ENCODE assay signal across 16 cellular contexts in the genomic region with DNA sequence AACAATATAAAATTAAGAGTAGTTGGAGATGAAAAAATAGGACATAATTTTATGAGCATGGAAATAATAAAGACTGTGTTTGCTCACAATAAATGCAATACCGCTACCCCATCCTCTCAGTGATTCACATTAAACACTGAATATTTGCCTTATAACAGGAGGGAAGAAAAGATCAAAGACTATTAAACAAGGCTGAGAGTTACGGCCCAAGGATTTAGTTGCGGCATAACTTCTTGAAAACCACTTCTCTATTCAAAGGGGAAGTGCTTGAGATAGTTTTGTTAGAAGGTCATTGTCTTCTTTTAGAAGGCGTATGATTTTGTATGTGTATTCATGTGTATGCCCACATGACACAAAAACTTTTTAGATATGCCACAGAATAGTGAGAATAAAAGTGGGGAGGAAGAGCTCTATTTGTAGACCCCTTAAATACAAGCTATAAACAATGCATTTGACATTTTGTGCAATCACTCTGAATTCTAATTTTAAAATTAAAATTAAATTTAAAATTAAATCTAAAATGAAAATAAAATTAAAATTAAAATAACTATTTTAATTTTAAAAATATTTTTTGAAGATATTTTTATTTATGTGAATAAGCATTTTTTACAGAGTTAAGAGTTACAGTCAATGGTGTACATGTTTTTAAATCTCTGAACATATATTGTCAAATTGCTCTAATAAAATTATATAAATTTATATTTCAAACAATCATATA.
A peak's percentile ranks its signal among the peaks of the same experiment; 100 is the strongest.
DNase-seq lines count a peak whose midpoint lies in the region; ATAC-seq and TF ChIP-seq lines count a peak whose summit lies in the region.
"Had no signal": no experiment of that assay in that cellular context is flagged by ENCODE, and none has a peak within 500 bp of the region (broad histone marks: within the 10 kb centered on the region; RNA-seq: fewer than 3 reads in every experiment).

No MANE protein-coding gene starts in this region.

- no peak for TF ChIP-seq CTCF in nephron progenitor cell (IDR thresholded peaks at IDR 0.05)

- ATAC-seq in left colon, result no peak
- ATAC-seq: activated CD4-positive, CD25-positive, alpha-beta regulatory T cell treated with anti-CD3 and anti-CD28 coated beads, Interleukin-2, amount 50 U/mL, for 24 hours; foreskin keratinocyte; left ventricle myocardium superior had no signal

- peaks cover 3% of the 10 kb centered on the region for H3K27me3 Mint-ChIP-seq in nephron progenitor cell (ENCODE audit: low read depth, poor library complexity)
- no peaks in the 10 kb centered on the region for H3K27me3 Mint-ChIP-seq in activated T-helper 1 cell treated with anti-CD3 and anti-CD28 coated beads, Interleukin-12 subunit alpha, Interleukin-12 subunit beta, Interleukin-2, Interleukin-4 antibody, amounts not matched to agents 30 ng/mL and 10 ng/mL and 1 ng/mL, durations not matched to agents 14 hours and 24 hours and 36 hours (ENCODE audit: insufficient read depth)

- peak; percentile 36 for DNase-seq in GF-D8 (lab: John Stamatoyannopoulos, UW)
- peak; percentile 82 for DNase-seq in NOMO-1 treated with dmso at 0.1 percent for 144 hours (lab: John Stamatoyannopoulos, UW; ENCODE audit: unreplicated experiment)
- DNase-seq in amniotic epithelial cell (ENCODE audit: low read depth), result peak; percentile 22
- DNase-seq in myocyte (ENCODE audit: low read depth), result peak; percentile 4
- no peak for DNase-seq in nephron progenitor cell
- DNase-seq in left colon, result no peak
- no peak for DNase-seq in activated T-helper 1 cell treated with anti-CD3 and anti-CD28 coated beads, Interleukin-12 subunit alpha, Interleukin-12 subunit beta, Interleukin-2, Interleukin-4 antibody, amounts not matched to agents 30 ng/mL and 10 ng/mL and 1 ng/mL, durations not matched to agents 14 hours and 24 hours and 36 hours (ENCODE audit: low spot score)
- DNase-seq in HEK293T (ENCODE audit: extremely low spot score), result no peak
- DNase-seq: colonic mucosa; foreskin keratinocyte; left ventricle myocardium superior; NCI-H1105; stimulated activated CD4-positive, alpha-beta T cell treated with anti-CD3 and anti-CD28 coated beads, Interleukin-2, amount 100 ng/mL, for 48 hours; substantia nigra; T-helper 1 cell had no signal

- H3K9me3 Mint-ChIP-seq in nephron progenitor cell, result peaks cover 6% of the 10 kb centered on the region
- H3K9me3 Mint-ChIP-seq in activated T-helper 1 cell treated with anti-CD3 and anti-CD28 coated beads, Interleukin-12 subunit alpha, Interleukin-12 subunit beta, Interleukin-2, Interleukin-4 antibody, amounts not matched to agents 30 ng/mL and 10 ng/mL and 1 ng/mL, durations not matched to agents 14 hours and 24 hours and 36 hours, result no peaks in the 10 kb centered on the region

- H3K4me1 Mint-ChIP-seq in nephron progenitor cell, result no peaks in the 10 kb centered on the region
- H3K4me1 Mint-ChIP-seq in activated T-helper 1 cell treated with anti-CD3 and anti-CD28 coated beads, Interleukin-12 subunit alpha, Interleukin-12 subunit beta, Interleukin-2, Interleukin-4 antibody, amounts not matched to agents 30 ng/mL and 10 ng/mL and 1 ng/mL, durations not matched to agents 14 hours and 24 hours and 36 hours (ENCODE audit: low read depth), result no peaks in the 10 kb centered on the region

- POLR2A ChIA-PET in HEK293T (lab: Yijun Ruan, JAX), result no interaction called here

- H3K36me3 Mint-ChIP-seq in nephron progenitor cell (ENCODE audit: low read depth), result no peaks in the 10 kb centered on the region
- no peaks in the 10 kb centered on the region for H3K36me3 Mint-ChIP-seq in activated T-helper 1 cell treated with anti-CD3 and anti-CD28 coated beads, Interleukin-12 subunit alpha, Interleukin-12 subunit beta, Interleukin-2, Interleukin-4 antibody, amounts not matched to agents 30 ng/mL and 10 ng/mL and 1 ng/mL, durations not matched to agents 14 hours and 24 hours and 36 hours (ENCODE audit: low read depth)

- H3K4me3 Mint-ChIP-seq in nephron progenitor cell, result no peak overlapping the region
- H3K4me3 Mint-ChIP-seq in activated T-helper 1 cell treated with anti-CD3 and anti-CD28 coated beads, Interleukin-12 subunit alpha, Interleukin-12 subunit beta, Interleukin-2, Interleukin-4 antibody, amounts not matched to agents 30 ng/mL and 10 ng/mL and 1 ng/mL, durations not matched to agents 14 hours and 24 hours and 36 hours, result no peak overlapping the region

- intact Hi-C loops in left colon (cut with DNase I, micrococcal nuclease), result no loop called here
- intact Hi-C loops in activated T-helper 1 cell treated with anti-CD3 and anti-CD28 coated beads, Interleukin-12 subunit alpha, Interleukin-12 subunit beta, Interleukin-2, Interleukin-4 antibody, amounts not matched to agents 30 ng/mL and 10 ng/mL and 1 ng/mL, durations not matched to agents 14 hours and 24 hours and 36 hours (cut with micrococcal nuclease), result no loop called here

- CTCF ChIA-PET in HEK293T (lab: Yijun Ruan, JAX), result interaction anchor here (0.6 to 1.3 kb wide), 2 partner anchors 385 to 1105 kb away, joined by 3 to 5 read pairs; no protein-coding TSS in a partner anchor

- no peak overlapping the region for H3K27ac Mint-ChIP-seq in nephron progenitor cell
- H3K27ac Mint-ChIP-seq in activated T-helper 1 cell treated with anti-CD3 and anti-CD28 coated beads, Interleukin-12 subunit alpha, Interleukin-12 subunit beta, Interleukin-2, Interleukin-4 antibody, amounts not matched to agents 30 ng/mL and 10 ng/mL and 1 ng/mL, durations not matched to agents 14 hours and 24 hours and 36 hours, result no peak overlapping the region

TF ChIP-seq in HEK293T, 16 proteins besides CTCF, POLR2A, EP300 and RAD21:
- no peak for TF ChIP-seq L3MBTL2 (conservative IDR thresholded peaks at IDR 0.05)
- TF ChIP-seq SP1 (IDR thresholded peaks at IDR 0.05), result no peak

Comparison
In these comparisons a context has a peak if more than half of its experiments do, and no peak if none do; other contexts are left out.
1. DNase-seq: peak in GF-D8 (single experiment), NOMO-1 treated with dmso at 0.1 percent for 144 hours (single experiment), amniotic epithelial cell (single experiment) and myocyte (single experiment); none in nephron progenitor cell (single experiment), left colon (0 of 2), activated T-helper 1 cell treated with anti-CD3 and anti-CD28 coated beads, Interleukin-12 subunit alpha, Interleukin-12 subunit beta, Interleukin-2, Interleukin-4 antibody, amounts not matched to agents 30 ng/mL and 10 ng/mL and 1 ng/mL, durations not matched to agents 14 hours and 24 hours and 36 hours (single experiment) and HEK293T (single experiment).